ENCODE assay signal across 20 cellular contexts in the genomic region with DNA sequence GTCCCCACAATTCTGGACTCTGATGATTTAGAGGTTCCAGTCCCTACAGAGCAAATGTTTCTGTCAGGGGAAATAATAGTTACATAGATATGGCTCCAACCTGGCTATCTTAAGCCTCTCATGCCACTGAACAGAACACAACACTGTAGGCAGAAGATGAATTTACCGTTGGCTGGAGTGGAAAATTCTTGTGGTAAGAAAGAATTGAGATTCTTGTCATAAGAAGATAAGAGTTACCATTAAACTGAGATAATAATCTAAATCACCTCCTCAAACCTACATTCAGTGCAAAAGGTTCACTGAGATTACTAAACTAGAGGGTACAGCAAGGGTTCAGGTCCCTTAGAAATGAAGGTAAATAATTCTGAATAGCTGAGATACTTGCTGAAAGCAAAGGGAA. TPM values are rescaled to one million over a fixed set of nuclear protein-coding genes. Genes with fewer than 3 reads are reported as not detected.
A peak's percentile ranks its signal among the peaks of the same experiment; 100 is the strongest.
DNase-seq lines count a peak whose midpoint lies in the region; ATAC-seq, FAIRE-seq and TF ChIP-seq lines count a peak whose summit lies in the region.
"Had no signal": no experiment of that assay in that cellular context is flagged by ENCODE, and none has a peak within 500 bp of the region (broad histone marks: within the 10 kb centered on the region; RNA-seq: fewer than 3 reads in every experiment).

No MANE protein-coding gene starts in this region.

- H3K4me1 Mint-ChIP-seq in astrocyte (ENCODE audit: low read depth, unreplicated experiment): no peaks in the 10 kb centered on the region
- peaks cover 31% of the 10 kb centered on the region for H3K4me1 Mint-ChIP-seq in mesothelial cell of epicardium
- H3K4me1 Mint-ChIP-seq: H9 had no signal

- H3K4me2 ChIP-seq in astrocyte (ENCODE audit: low read length): no peak overlapping the region

- no peaks in the 10 kb centered on the region for H3K4me1 ChIP-seq in astrocyte (ENCODE audit: insufficient read depth, low read length)

- no peak overlapping the region for H3K9ac ChIP-seq in astrocyte (ENCODE audit: low read length)

- no peak for FAIRE-seq in astrocyte (lab: Jason Lieb, UNC)
- no peak for FAIRE-seq in D721Med (lab: Jason Lieb, UNC)
- FAIRE-seq: A204.1, H1 had no signal

- H3K4me3 ChIP-seq in astrocyte (ENCODE audit: insufficient read depth, low read depth, low read length) (no peak overlapping the region), choroid plexus epithelial cell (ENCODE audit: low read depth, low read length) (no peak overlapping the region)

- no peaks in the 10 kb centered on the region for H3K36me3 Mint-ChIP-seq in astrocyte (ENCODE audit: low read depth, unreplicated experiment)
- H3K36me3 Mint-ChIP-seq in mesothelial cell of epicardium: no peaks in the 10 kb centered on the region

- no peaks in the 10 kb centered on the region for H3K9me3 ChIP-seq in astrocyte (ENCODE audit: insufficient read depth, low read depth, low read length)
- H3K9me3 ChIP-seq: Caco-2 had no signal

- no peaks in the 10 kb centered on the region for H3K27me3 ChIP-seq in astrocyte (ENCODE audit: insufficient read depth, low read length)

- H3K36me3 ChIP-seq in astrocyte (ENCODE audit: insufficient read depth, low read length): no peaks in the 10 kb centered on the region

- H3K79me2 ChIP-seq in astrocyte (ENCODE audit: insufficient read depth, low read length): no peaks in the 10 kb centered on the region

- H3K27ac Mint-ChIP-seq in astrocyte (ENCODE audit: unreplicated experiment): no peak overlapping the region
- H3K27ac Mint-ChIP-seq in mesothelial cell of epicardium: peak overlapping the region; percentile 72
- H3K27ac Mint-ChIP-seq: CD4-positive, alpha-beta T cell; H9 had no signal

- DNase-seq in astrocyte (ENCODE audit: low read depth) (peak; percentile 37), choroid plexus epithelial cell (ENCODE audit: low read depth) (peak; percentile 42), mesothelial cell of epicardium (ENCODE audit: low spot score in 2 of 2, unreplicated experiment in 2 of 2) (no peak), D721Med (ENCODE audit: insufficient read length, low spot score) (no peak), hippocampal formation (lab: John Stamatoyannopoulos, UW) (no peak)
- no peak for DNase-seq in effector CD8-positive, alpha-beta T cell (lab: John Stamatoyannopoulos, UW)
- DNase-seq: ACHN; AML-193; Caco-2; CD4-positive, alpha-beta T cell; DMS153; DMS79; GDM1; H9 had no signal

- no peak for ATAC-seq in HG03108 (IDR thresholded peaks at IDR 0.05; ENCODE audit: unreplicated experiment)

- no peak for TF ChIP-seq CTCF in astrocyte (IDR thresholded peaks at IDR 0.05; ENCODE audit: insufficient read depth, low read depth, low read length)
- TF ChIP-seq CTCF in choroid plexus epithelial cell (conservative IDR thresholded peaks at IDR 0.05; ENCODE audit: low read depth, low read length): no peak
- TF ChIP-seq CTCF in mesothelial cell of epicardium (IDR thresholded peaks at IDR 0.05; ENCODE audit: unreplicated experiment): no peak
- no peak for TF ChIP-seq CTCF in D721Med (IDR thresholded peaks at IDR 0.05; ENCODE audit: insufficient read depth, missing control alignments)

- H4K20me1 ChIP-seq in astrocyte (ENCODE audit: insufficient read depth, low read length): no peaks in the 10 kb centered on the region

- H3K4me3 Mint-ChIP-seq in astrocyte (ENCODE audit: unreplicated experiment) (no peak overlapping the region), mesothelial cell of epicardium (no peak overlapping the region)
- H3K4me3 Mint-ChIP-seq: CD4-positive, alpha-beta T cell; H9 had no signal

- H2AFZ ChIP-seq in astrocyte (ENCODE audit: low read depth, low read length): no peak overlapping the region

- peaks cover 2% of the 10 kb centered on the region for H3K9me3 Mint-ChIP-seq in astrocyte (ENCODE audit: unreplicated experiment)
- no peaks in the 10 kb centered on the region for H3K9me3 Mint-ChIP-seq in mesothelial cell of epicardium
- H3K9me3 Mint-ChIP-seq: CD4-positive, alpha-beta T cell; H9 had no signal

- H3K27me3 Mint-ChIP-seq in astrocyte (ENCODE audit: low read depth, unreplicated experiment): no peaks in the 10 kb centered on the region
- no peaks in the 10 kb centered on the region for H3K27me3 Mint-ChIP-seq in mesothelial cell of epicardium (ENCODE audit: low read depth)

- H3K27ac ChIP-seq in astrocyte (ENCODE audit: low read depth, low read length): no peak overlapping the region
- H3K27ac ChIP-seq: C4-2B had no signal

RNA-seq across cellular contexts. Expression of gene NAALAD2, which starts 10.1 kb away (rescaled TPM):
- total RNA-seq in astrocyte (1.8 and 3.1 TPM in 2 replicates), mesothelial cell of epicardium (33.6 to 39.7 TPM (median 39.5 TPM) in 3 replicates)
- total RNA-seq: CD4-positive, alpha-beta T cell; HT-29 had no signal

RNA-seq across cellular contexts. Expression of gene UBTFL1, which starts 38.6 kb away (rescaled TPM):
- total RNA-seq in astrocyte: not detected in 2 replicates
- total RNA-seq in mesothelial cell of epicardium: not detected in 3 replicates
- total RNA-seq: Caco-2; CD4-positive, alpha-beta T cell; Daoy; H1; H9; HT-29 had no signal

Comparison
In these comparisons a context has a peak if more than half of its experiments do, and no peak if none do; other contexts are left out.
1. DNase-seq: peak in astrocyte (single experiment) and choroid plexus epithelial cell (single experiment); none in mesothelial cell of epicardium (0 of 2), D721Med (single experiment), effector CD8-positive, alpha-beta T cell (single experiment) and hippocampal formation (0 of 2).